ENCODE assay signal across 10 cellular contexts in the genomic region with DNA sequence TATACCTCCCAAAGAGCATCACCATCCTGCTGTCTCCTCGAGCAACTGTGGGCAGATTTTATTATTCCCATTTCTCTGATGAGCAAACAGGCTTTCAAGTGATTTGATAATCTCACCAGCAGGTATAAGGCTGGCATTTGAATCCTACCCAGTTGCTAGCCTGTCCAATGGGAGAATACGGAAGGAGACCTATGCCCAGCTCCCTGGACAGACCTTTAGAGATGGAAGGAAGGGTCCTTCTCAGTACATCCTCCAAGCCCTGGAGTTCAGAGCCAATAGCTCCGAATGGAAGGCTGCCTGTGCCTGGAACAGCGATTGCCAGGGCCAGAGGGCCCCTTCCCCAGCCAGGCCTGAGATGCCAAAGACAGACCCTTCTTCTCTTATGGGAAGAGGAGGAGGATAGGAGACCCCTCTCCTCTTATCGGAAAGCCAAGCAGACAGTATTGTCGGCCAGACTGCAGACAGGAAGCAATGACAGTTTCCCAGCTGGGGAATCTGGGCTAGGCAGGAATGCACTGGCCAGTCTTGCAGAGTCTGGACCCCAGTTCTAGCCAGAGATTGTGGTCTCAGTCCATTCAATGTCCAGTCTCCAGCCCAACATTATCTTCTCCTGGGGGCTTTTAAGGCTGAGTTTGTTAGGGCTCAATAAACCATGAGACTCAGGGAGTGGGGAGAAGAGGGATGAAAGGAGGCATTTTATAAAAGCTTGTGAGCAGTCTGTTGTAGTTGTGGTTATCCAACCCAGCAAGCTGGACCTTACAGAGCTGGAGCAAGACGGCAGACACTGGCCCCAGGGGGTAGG. TPM values are rescaled to one million over a fixed set of nuclear protein-coding genes. Genes with fewer than 3 reads are reported as not detected.
DNase-seq lines count a peak whose midpoint lies in the region; ATAC-seq, FAIRE-seq and TF ChIP-seq lines count a peak whose summit lies in the region.
"Had no signal": no experiment of that assay in that cellular context is flagged by ENCODE, and none has a peak within 500 bp of the region (broad histone marks: within the 10 kb centered on the region; RNA-seq: fewer than 3 reads in every experiment).

No MANE protein-coding gene starts in this region.

- H3K4me3 ChIP-seq in AG09309 (ENCODE audit: control insufficient read depth, low read depth, low read length) = peak overlapping the region; percentile 65
- H3K4me3 ChIP-seq in Loucy (ENCODE audit: low read length, poor library complexity, severe bottlenecking) = peak overlapping the region; percentile 79
- H3K4me3 ChIP-seq in ectodermal cell (ENCODE audit: insufficient read depth, low read depth, low read length) = peak overlapping the region; percentile 42

- no peaks in the 10 kb centered on the region for H3K27me3 Mint-ChIP-seq in natural killer cell (ENCODE audit: low read depth in 2 of 2)

- no peaks in the 10 kb centered on the region for H3F3A ChIP-seq in Loucy (ENCODE audit: low read depth)

- no peaks in the 10 kb centered on the region for H3K9me3 Mint-ChIP-seq in natural killer cell

- WGBS in ectodermal cell, 2 experiments = 68 to 74% methylated on average over 7 of the region's 7 CpGs

- H3K4me2 ChIP-seq in Loucy (ENCODE audit: low read depth, low read length, poor library complexity, severe bottlenecking) = peak overlapping the region; percentile 81

- ATAC-seq in natural killer cell (no peak), HG02970 (IDR thresholded peaks at IDR 0.05; ENCODE audit: low FRiP score, unreplicated experiment) (no peak)

- H4K20me1 ChIP-seq in Loucy (ENCODE audit: insufficient read depth, low read length, poor library complexity, severe bottlenecking) = peaks cover 39% of the 10 kb centered on the region

- H3K79me2 ChIP-seq in Loucy (ENCODE audit: insufficient read depth, low read length) = peaks cover 62% of the 10 kb centered on the region

- H3K4me3 Mint-ChIP-seq in natural killer cell = peak overlapping the region; percentile 87

- no peak for FAIRE-seq in frontal cortex (lab: Jason Lieb, UNC)

- peaks cover 73% of the 10 kb centered on the region in 2 donors for H3K4me1 Mint-ChIP-seq in natural killer cell

- H3K36me3 ChIP-seq in Loucy (ENCODE audit: insufficient read depth, low read length) = no peaks in the 10 kb centered on the region
- no peaks in the 10 kb centered on the region for H3K36me3 ChIP-seq in ectodermal cell (ENCODE audit: control insufficient read depth, insufficient read depth, low read length)

- peaks cover 76% of the 10 kb centered on the region for H3K4me1 ChIP-seq in Loucy (ENCODE audit: insufficient read depth, low read length, poor library complexity, severe bottlenecking)
- H3K4me1 ChIP-seq in ectodermal cell (ENCODE audit: control insufficient read depth, insufficient read depth, low read length) = peaks cover 23% of the 10 kb centered on the region

- no peaks in the 10 kb centered on the region for H3K27me3 ChIP-seq in Loucy (ENCODE audit: insufficient read depth, low read length, poor library complexity, severe bottlenecking)
- peaks cover 48% of the 10 kb centered on the region for H3K27me3 ChIP-seq in ectodermal cell (ENCODE audit: control insufficient read depth, insufficient read depth, low read length, poor library complexity, severe bottlenecking)

- H3K9ac ChIP-seq in Loucy (ENCODE audit: low read depth, low read length, poor library complexity, severe bottlenecking) = peak overlapping the region; percentile 65

- H3K9me2 ChIP-seq in Loucy (replicated peaks; ENCODE audit: low read depth, low read length) = no peaks in the 10 kb centered on the region

- H3K27ac Mint-ChIP-seq in natural killer cell = peak overlapping the region; percentile 99 to 100

- no peaks in the 10 kb centered on the region for H3K9me3 ChIP-seq in Loucy (ENCODE audit: insufficient read depth, low read depth, low read length)
- H3K9me3 ChIP-seq in ectodermal cell (ENCODE audit: control insufficient read depth, low read length) = no peaks in the 10 kb centered on the region

- no peak overlapping the region for H2AFZ ChIP-seq in Loucy (ENCODE audit: low read length)

- H3K27ac ChIP-seq in ectodermal cell (ENCODE audit: insufficient read depth, low read depth, low read length, poor library complexity, severe bottlenecking) = no peak overlapping the region

- TF ChIP-seq CTCF in AG09309 (IDR thresholded peaks at IDR 0.05; ENCODE audit: control insufficient read depth, insufficient read depth, low read depth, low read length, missing control alignments) = no peak
- no peak for TF ChIP-seq CTCF in Loucy (conservative IDR thresholded peaks at IDR 0.05; ENCODE audit: low read length)
- no peak for TF ChIP-seq CTCF in natural killer cell (IDR thresholded peaks at IDR 0.05)

- DNase-seq in AG09309 (ENCODE audit: low read depth) (no peak), natural killer cell (no peak), HK-2 (ENCODE audit: unreplicated experiment) (no peak), kidney glomerular epithelial cell (lab: John Stamatoyannopoulos, UW) (no peak), frontal cortex (ENCODE audit: low spot score in 2 of 2) (no peak)
- DNase-seq: cortex of kidney, NCI-H2081 had no signal

- no peaks in the 10 kb centered on the region for H3K36me3 Mint-ChIP-seq in natural killer cell

- intact Hi-C loops in natural killer cell (cut with micrococcal nuclease) = no loop called here

RNA-seq across cellular contexts. Expression of gene IFFO2, which starts 2.0 kb away (rescaled TPM):
- polyA plus RNA-seq in ectodermal cell (2013, experiment 1 of 4) = 4.9 TPM
- 3.3 TPM for polyA plus RNA-seq in ectodermal cell (2013, experiment 2 of 4)
- polyA plus RNA-seq in ectodermal cell (2013, experiment 3 of 4) = 3.2 TPM
- 3.5 TPM for polyA plus RNA-seq in ectodermal cell (2013, experiment 4 of 4)
- total RNA-seq in natural killer cell (100 to 1,000 TPM in 1 of 3 donors, 10 to 100 TPM in 2; 52.4 to 105 (median 66.5) TPM), frontal cortex (7.7 TPM)

RNA-seq across cellular contexts. Expression of gene ALDH4A1, which starts 52.1 kb away (rescaled TPM):
- 29.1 TPM for polyA plus RNA-seq in ectodermal cell (2013, experiment 1 of 4)
- 33.0 TPM for polyA plus RNA-seq in ectodermal cell (2013, experiment 2 of 4)
- polyA plus RNA-seq in ectodermal cell (2013, experiment 3 of 4) = 20.8 TPM
- polyA plus RNA-seq in ectodermal cell (2013, experiment 4 of 4) = 23.2 TPM
- total RNA-seq in natural killer cell (1 to 10 TPM; 3.4 to 4.1 (median 3.7) TPM), frontal cortex (4.5 TPM)
